Comparison of ENCODE assay signal across 19 cellular contexts in the genomic region with DNA sequence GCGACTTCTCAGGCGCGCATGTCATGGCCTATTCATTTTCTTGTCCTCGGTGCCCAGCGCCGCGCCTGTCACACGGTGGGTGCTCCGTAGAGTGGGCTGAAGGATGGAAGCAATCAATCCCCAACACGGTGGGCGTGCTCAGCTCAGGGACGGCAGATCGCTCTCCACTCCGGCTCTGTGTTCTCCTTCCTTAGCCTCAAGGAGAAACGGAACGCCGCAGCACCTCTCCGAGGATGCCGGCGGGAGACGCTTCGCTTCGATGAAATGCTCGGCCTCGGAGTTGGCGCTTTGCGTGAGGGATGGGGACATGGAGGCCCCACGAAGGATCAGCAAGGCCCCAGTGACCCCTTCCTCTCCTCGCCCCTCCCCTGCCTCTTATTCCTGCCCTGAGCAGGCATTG.
"Had no signal": no experiment of that assay in that cellular context is flagged by ENCODE, and none has a peak within 500 bp of the region (broad histone marks: within the 10 kb centered on the region; RNA-seq: fewer than 3 reads in every experiment).

No MANE protein-coding gene starts in this region.

- H3K4me1 ChIP-seq: body of pancreas, foreskin keratinocyte had no signal

- DNase-seq: activated CD4-positive, alpha-beta memory T cell treated with anti-CD3 and anti-CD28 coated beads, Interleukin-2, amount 10 ng/mL, durations not matched to agents 7 days and 5 days; activated CD4-positive, alpha-beta T cell treated with anti-CD3 and anti-CD28 coated beads, Interleukin-2, amount 10 ng/mL, durations not matched to agents 24 days and 14 days; activated effector memory CD4-positive, alpha-beta T cell treated with Interleukin-2 at 50 U/mL for 16 hours; activated naive CD4-positive, alpha-beta T cell treated with anti-CD3 and anti-CD28 coated beads, Interleukin-2, amount 10 ng/mL, durations not matched to agents 7 days and 5 days; activated T-cell treated with anti-CD3 and anti-CD28 coated beads, Interleukin-2, amount 50 U/mL, for 72 hours; amygdala; body of pancreas; effector CD8-positive, alpha-beta T cell; foreskin keratinocyte; glutamatergic neuron; hypothalamus; left ventricle myocardium superior; mammary epithelial cell; posterior cingulate gyrus; stimulated activated CD4-positive, alpha-beta T cell treated with anti-CD3 and anti-CD28 coated beads, Interleukin-2, amount 100 ng/mL, for 48 hours; stimulated activated CD8-positive, alpha-beta memory T cell treated with anti-CD3 and anti-CD28 coated beads, Interleukin-4, amount 100 ng/mL, for 48 hours; stimulated activated naive CD4-positive, alpha-beta T cell treated with Interleukin-2 at 50 U/mL for 16 hours; upper lobe of right lung had no signal

- H3K9me3 ChIP-seq: body of pancreas, upper lobe of right lung had no signal

- H3K27me3 ChIP-seq: body of pancreas, foreskin keratinocyte, upper lobe of right lung had no signal

- H3K4me3 ChIP-seq: body of pancreas, upper lobe of right lung had no signal

- H3K27ac ChIP-seq: body of pancreas, foreskin keratinocyte, upper lobe of right lung had no signal

- ATAC-seq: activated CD4-positive, CD25-positive, alpha-beta regulatory T cell treated with anti-CD3 and anti-CD28 coated beads, Interleukin-2, amount 50 U/mL, for 24 hours; activated T-cell treated with anti-CD3 and anti-CD28 coated beads, Interleukin-2, amount 50 U/mL, for 72 hours; body of pancreas; foreskin keratinocyte; left ventricle myocardium superior; upper lobe of right lung had no signal

- H3K36me3 ChIP-seq: upper lobe of right lung had no signal
